ENCODE assay signal across 17 cellular contexts in genomic region chr5:135263022-135263668, GRCh38.
"Had no signal": no experiment of that assay in that cellular context is flagged by ENCODE, and none has a peak within 500 bp of the region (broad histone marks: within the 10 kb centered on the region; RNA-seq: fewer than 3 reads in every experiment).

No MANE protein-coding gene starts in this region.

- H3K27ac Mint-ChIP-seq: activated naive CD4-positive, alpha-beta T cell treated with anti-CD3 and anti-CD28 coated beads, Interleukin-2, amount 10 ng/mL, durations not matched to agents 7 days and 5 days; activated T-helper 2 cell treated with anti-CD3 and anti-CD28 coated beads, Interferon-gamma antibody, Interleukin-2, Interleukin-4, amounts not matched to agents 10 μg/mL and 5 μg/mL and 100 μg/mL, durations not matched to agents 14 hours and 24 hours and 36 hours; naive thymus-derived CD8-positive, alpha-beta T cell; stimulated activated naive CD8-positive, alpha-beta T cell treated with anti-CD3 and anti-CD28 coated beads, Interleukin-15, amount 100 ng/mL, for 72 hours; T-cell had no signal

- H3K27ac ChIP-seq: lower lobe of right lung, testis, VCaP had no signal

- H3K36me3 ChIP-seq: lower lobe of right lung had no signal

- H3K9me3 ChIP-seq: testis had no signal

- H3K4me1 Mint-ChIP-seq: activated naive CD4-positive, alpha-beta T cell treated with anti-CD3 and anti-CD28 coated beads, Interleukin-2, amount 10 ng/mL, durations not matched to agents 7 days and 5 days; naive thymus-derived CD8-positive, alpha-beta T cell; stimulated activated naive CD8-positive, alpha-beta T cell treated with anti-CD3 and anti-CD28 coated beads, Interleukin-15, amount 100 ng/mL, for 72 hours; T-cell had no signal

- H3K4me1 ChIP-seq: lower lobe of right lung, testis had no signal

- DNase-seq: activated CD4-positive, alpha-beta T cell treated with anti-CD3 and anti-CD28 coated beads for 4 hours; activated naive CD4-positive, alpha-beta T cell treated with anti-CD3 and anti-CD28 coated beads, Interleukin-2, amount 10 ng/mL, durations not matched to agents 7 days and 5 days; activated T-cell treated with anti-CD3 and anti-CD28 coated beads for 4 hours; central memory CD4-positive, alpha-beta T cell; cortex of kidney; effector memory CD4-positive, alpha-beta T cell; hippocampal formation; lower lobe of right lung; naive thymus-derived CD8-positive, alpha-beta T cell; occipital lobe; stimulated activated CD4-positive, alpha-beta T cell treated with anti-CD3 and anti-CD28 coated beads, Interleukin-4, amount 100 ng/mL, for 4 hours; stimulated activated naive CD8-positive, alpha-beta T cell treated with anti-CD3 and anti-CD28 coated beads, Interleukin-15, amount 100 ng/mL, for 72 hours; T-cell; T1000; testis had no signal

- H3K27me3 ChIP-seq: testis had no signal

- H3K4me3 Mint-ChIP-seq: activated naive CD4-positive, alpha-beta T cell treated with anti-CD3 and anti-CD28 coated beads, Interleukin-2, amount 10 ng/mL, durations not matched to agents 7 days and 5 days; naive thymus-derived CD8-positive, alpha-beta T cell; stimulated activated naive CD8-positive, alpha-beta T cell treated with anti-CD3 and anti-CD28 coated beads, Interleukin-15, amount 100 ng/mL, for 72 hours; T-cell had no signal

- H3K4me3 ChIP-seq: lower lobe of right lung, testis had no signal

- ATAC-seq: lower lobe of right lung; naive thymus-derived CD8-positive, alpha-beta T cell; stimulated activated naive CD8-positive, alpha-beta T cell treated with anti-CD3 and anti-CD28 coated beads, Interleukin-15, amount 100 ng/mL, for 72 hours; T-cell had no signal

- H3K36me3 Mint-ChIP-seq: activated naive CD4-positive, alpha-beta T cell treated with anti-CD3 and anti-CD28 coated beads, Interleukin-2, amount 10 ng/mL, durations not matched to agents 7 days and 5 days; T-cell had no signal
